Comparison of ENCODE assay signal across 21 cellular contexts in the genomic region with DNA sequence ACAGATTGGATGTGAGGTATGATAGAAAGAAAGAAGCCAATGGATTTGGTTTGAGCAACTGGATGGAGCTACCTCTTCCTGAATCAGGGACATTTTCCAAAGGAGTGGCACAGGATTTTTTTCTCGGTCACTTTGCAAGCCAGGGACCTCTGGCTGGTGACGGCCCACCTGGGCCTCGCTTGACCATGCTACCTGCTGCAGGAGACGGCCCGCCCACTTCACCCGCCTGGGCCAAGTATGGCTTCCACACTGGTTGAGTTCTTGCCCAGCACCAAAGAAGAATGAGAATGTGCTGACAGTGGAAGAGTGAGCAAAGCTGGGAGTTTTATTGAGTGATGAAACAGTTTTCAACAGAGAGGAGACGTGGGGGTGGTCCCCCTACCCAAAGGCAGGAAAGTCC.
"Had no signal": no experiment of that assay in that cellular context is flagged by ENCODE, and none has a peak within 500 bp of the region (broad histone marks: within the 10 kb centered on the region; RNA-seq: fewer than 3 reads in every experiment).

No MANE protein-coding gene starts in this region.

- H3K9me3 ChIP-seq: lower lobe of right lung, spleen, tibial artery had no signal

- H3K27me3 Mint-ChIP-seq: activated naive CD8-positive, alpha-beta T cell treated with anti-CD3 and anti-CD28 coated beads, Interleukin-2, amount 50 U/mL, for 24 hours; activated T-cell treated with anti-CD3 and anti-CD28 coated beads, Interleukin-2, amount 50 U/mL, for 24 hours; activated T-helper 17 cell treated with anti-CD3 and anti-CD28 coated beads, Interleukin-2, amount 50 U/mL, for 72 hours; naive thymus-derived CD4-positive, alpha-beta T cell; progenitor cell of endocrine pancreas had no signal

- H3K27ac Mint-ChIP-seq: activated naive CD8-positive, alpha-beta T cell treated with anti-CD3 and anti-CD28 coated beads, Interleukin-2, amount 50 U/mL, for 24 hours; activated T-cell treated with anti-CD3 and anti-CD28 coated beads, Interleukin-2, amount 50 U/mL, for 24 hours had no signal

- DNase-seq: activated CD4-positive, alpha-beta T cell treated with anti-CD3 and anti-CD28 coated beads, Interleukin-2, amount 50 U/mL, for 4 hours; activated CD8-positive, alpha-beta memory T cell treated with anti-CD3 and anti-CD28 coated beads for 24 hours; activated CD8-positive, alpha-beta memory T cell treated with anti-CD3 and anti-CD28 coated beads, Interleukin-2, amount 50 U/mL, for 4 hours; activated naive CD4-positive, alpha-beta T cell treated with Interleukin-2 at 50 U/mL for 16 hours; activated naive CD8-positive, alpha-beta T cell treated with anti-CD3 and anti-CD28 coated beads, Interleukin-2, amount 50 U/mL, for 24 hours; activated T-cell treated with anti-CD3 and anti-CD28 coated beads, Interleukin-2, amount 50 U/mL, for 24 hours; caudate nucleus; dermis blood vessel endothelial cell; effector memory CD4-positive, alpha-beta T cell; kidney; lower lobe of right lung; naive thymus-derived CD4-positive, alpha-beta T cell; spleen; stimulated activated CD4-positive, alpha-beta T cell treated with anti-CD3 and anti-CD28 coated beads, Interleukin-4, amount 100 ng/mL, for 1 hour; stimulated activated naive CD4-positive, alpha-beta T cell treated with Interleukin-2 at 50 U/mL for 16 hours; substantia nigra; T-helper 1 cell; T-helper 9 cell; tibial artery had no signal

- H3K27me3 ChIP-seq: spleen, tibial artery had no signal

- H3K9me3 Mint-ChIP-seq: activated naive CD8-positive, alpha-beta T cell treated with anti-CD3 and anti-CD28 coated beads, Interleukin-2, amount 50 U/mL, for 24 hours; activated T-cell treated with anti-CD3 and anti-CD28 coated beads, Interleukin-2, amount 50 U/mL, for 24 hours; activated T-helper 17 cell treated with anti-CD3 and anti-CD28 coated beads, Interleukin-2, amount 50 U/mL, for 72 hours; naive thymus-derived CD4-positive, alpha-beta T cell had no signal

- H3K27ac ChIP-seq: lower lobe of right lung, spleen, tibial artery had no signal

- H3K4me3 Mint-ChIP-seq: activated naive CD8-positive, alpha-beta T cell treated with anti-CD3 and anti-CD28 coated beads, Interleukin-2, amount 50 U/mL, for 24 hours; activated T-cell treated with anti-CD3 and anti-CD28 coated beads, Interleukin-2, amount 50 U/mL, for 24 hours; activated T-helper 17 cell treated with anti-CD3 and anti-CD28 coated beads, Interleukin-2, amount 50 U/mL, for 72 hours; naive thymus-derived CD4-positive, alpha-beta T cell had no signal

- H3K4me1 ChIP-seq: tibial artery had no signal

- H3K4me1 Mint-ChIP-seq: activated T-helper 17 cell treated with anti-CD3 and anti-CD28 coated beads, Interleukin-2, amount 50 U/mL, for 72 hours had no signal

- H3K4me3 ChIP-seq: lower lobe of right lung, spleen, tibial artery had no signal
